ENCODE assay signal across 1 cellular context in genomic region chr5:172833691-172834569, GRCh38.
TF ChIP-seq lines count a peak whose summit lies in the region.

Gene ERGIC1 (plus strand): TSS chr5:172834251. CDS start chr5:172834414, 163 bp downstream.

TF ChIP-seq in K562, 482 proteins besides CTCF, POLR2A, EP300 and RAD21 (continued from another document and continues in another):
- TF ChIP-seq, protein P1, sequence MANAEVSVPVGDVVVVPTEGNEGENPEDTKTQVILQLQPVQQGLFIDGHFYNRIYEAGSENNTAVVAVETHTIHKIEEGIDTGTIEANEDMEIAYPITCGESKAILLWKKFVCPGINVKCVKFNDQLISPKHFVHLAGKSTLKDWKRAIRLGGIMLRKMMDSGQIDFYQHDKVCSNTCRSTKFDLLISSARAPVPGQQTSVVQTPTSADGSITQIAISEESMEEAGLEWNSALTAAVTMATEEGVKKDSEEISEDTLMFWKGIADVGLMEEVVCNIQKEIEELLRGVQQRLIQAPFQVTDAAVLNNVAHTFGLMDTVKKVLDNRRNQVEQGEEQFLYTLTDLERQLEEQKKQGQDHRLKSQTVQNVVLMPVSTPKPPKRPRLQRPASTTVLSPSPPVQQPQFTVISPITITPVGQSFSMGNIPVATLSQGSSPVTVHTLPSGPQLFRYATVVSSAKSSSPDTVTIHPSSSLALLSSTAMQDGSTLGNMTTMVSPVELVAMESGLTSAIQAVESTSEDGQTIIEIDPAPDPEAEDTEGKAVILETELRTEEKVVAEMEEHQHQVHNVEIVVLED (CRISPR knock-in tag; IDR thresholded peaks at IDR 0.05) = no peak
- TF ChIP-seq SAP30 (IDR thresholded peaks at IDR 0.05; ENCODE audit: borderline replicate concordance, insufficient read depth, low read depth, low read length, poor library complexity, severe bottlenecking) (peak; percentile 66), SMARCA4 (IDR thresholded peaks at IDR 0.05) (peak; percentile 18; the same call in 1 of the 2 replicates), ZNF175 (CRISPR knock-in tag; IDR thresholded peaks at IDR 0.05; ENCODE audit: low read depth) (no peak), PYGO2 (tag; IDR thresholded peaks at IDR 0.05) (no peak), POLR3G (IDR thresholded peaks at IDR 0.05; ENCODE audit: extremely low read depth, insufficient read length, insufficient replicate concordance) (no peak), IFI16 (CRISPR knock-in tag; IDR thresholded peaks at IDR 0.05) (no peak), ZNF316 (IDR thresholded peaks at IDR 0.05) (peak; percentile 74), TFAP4 (CRISPR knock-in tag; IDR thresholded peaks at IDR 0.05; ENCODE audit: borderline replicate concordance) (peak; percentile 56), BCL6 (CRISPR knock-in tag; IDR thresholded peaks at IDR 0.05) (no peak), TSC22D4 (tag; IDR thresholded peaks at IDR 0.05) (no peak), KHSRP (IDR thresholded peaks at IDR 0.05) (no peak), ZNF830 (CRISPR knock-in tag; IDR thresholded peaks at IDR 0.05) (no peak), GABPA (tag; conservative IDR thresholded peaks at IDR 0.05; ENCODE audit: low read depth) (peak; percentile 93), THRB (CRISPR knock-in tag; conservative IDR thresholded peaks at IDR 0.05) (no peak), KAT2B (IDR thresholded peaks at IDR 0.05; ENCODE audit: low read depth, low read length) (no peak), GATAD2B (IDR thresholded peaks at IDR 0.05; ENCODE audit: borderline replicate concordance) (peak; percentile 55; the same call in 1 of the 2 replicates), RCOR1 (IDR thresholded peaks at IDR 0.05; ENCODE audit: borderline replicate concordance in 1 of 2, low read depth in 2 of 2, low read length in 2 of 2) (peak in 1 of 2 experiments; percentile 39; a peak in 1 of 4 replicates), PHF21A (IDR thresholded peaks at IDR 0.05; ENCODE audit: borderline replicate concordance, low read depth) (0 out of 2 replicates have a peak, but pooled peaks have one; percentile 50), L3MBTL2 (IDR thresholded peaks at IDR 0.05) (0 out of 2 replicates have a peak, but pooled peaks have one; percentile 35), EP400 (IDR thresholded peaks at IDR 0.05) (peak; percentile 37; the same call in 1 of the 2 replicates), MAZ (CRISPR knock-in tag; conservative IDR thresholded peaks at IDR 0.05 in 1 of 2, IDR thresholded peaks at IDR 0.05 in 1 of 2) (peak in 1 of 2 experiments; percentile 77; a peak in 3 of 4 replicates), ZFP30 (CRISPR knock-in tag; IDR thresholded peaks at IDR 0.05; ENCODE audit: borderline replicate concordance) (no peak), KDM2B (CRISPR knock-in tag; IDR thresholded peaks at IDR 0.05) (no peak), NEUROD1 (IDR thresholded peaks at IDR 0.05; ENCODE audit: borderline replicate concordance, low read depth, low read length, partially characterized antibody) (peak; percentile 81), TOE1 (IDR thresholded peaks at IDR 0.05; ENCODE audit: borderline replicate concordance) (peak; percentile 55), TOE1 (CRISPR knock-in tag; IDR thresholded peaks at IDR 0.05; ENCODE audit: borderline replicate concordance, low read depth) (no peak), POLR2G (IDR thresholded peaks at IDR 0.05; ENCODE audit: low read depth, low read length) (peak; percentile 78), MAFK (IDR thresholded peaks at IDR 0.05; ENCODE audit: low read length) (no peak), ZBTB7A (IDR thresholded peaks at IDR 0.05; ENCODE audit: borderline replicate concordance, control insufficient read depth, low read depth, low read length) (peak; percentile 68; the same call in 1 of the 2 replicates), ZC3H11A (IDR thresholded peaks at IDR 0.05; ENCODE audit: low read depth, low read length) (no peak), ZNF511 (CRISPR knock-in tag; IDR thresholded peaks at IDR 0.05) (no peak), HDGF (IDR thresholded peaks at IDR 0.05) (no peak), PML (IDR thresholded peaks at IDR 0.05; ENCODE audit: low read length) (peak; percentile 18; the same call in 1 of the 2 replicates), CTBP1 (IDR thresholded peaks at IDR 0.05; ENCODE audit: borderline replicate concordance) (peak; percentile 30; the same call in 1 of the 2 replicates), ZNF395 (CRISPR knock-in tag; IDR thresholded peaks at IDR 0.05) (no peak), POLR2AphosphoS5 (IDR thresholded peaks at IDR 0.05; ENCODE audit: control insufficient read depth, insufficient read depth, low read depth, low read length) (peak; percentile 30; the same call in 1 of the 2 replicates), MTA3 (IDR thresholded peaks at IDR 0.05; ENCODE audit: borderline replicate concordance) (peak; percentile 32; the same call in 1 of the 2 replicates), KLF6 (CRISPR knock-in tag; IDR thresholded peaks at IDR 0.05; ENCODE audit: borderline replicate concordance) (0 out of 2 replicates have a peak, but pooled peaks have one; percentile 17), GABPB1 (CRISPR knock-in tag; IDR thresholded peaks at IDR 0.05) (peak; percentile 22; the same call in 1 of the 2 replicates), TRIM24 (IDR thresholded peaks at IDR 0.05) (0 out of 4 replicates have a peak, but pooled peaks of 1 of the 2 experiments have one; percentile 47), CCNT2 (IDR thresholded peaks at IDR 0.05; ENCODE audit: borderline replicate concordance, extremely low read depth, insufficient read length, low read depth, low read length) (peak; percentile 26)
- TF ChIP-seq, protein P2, sequence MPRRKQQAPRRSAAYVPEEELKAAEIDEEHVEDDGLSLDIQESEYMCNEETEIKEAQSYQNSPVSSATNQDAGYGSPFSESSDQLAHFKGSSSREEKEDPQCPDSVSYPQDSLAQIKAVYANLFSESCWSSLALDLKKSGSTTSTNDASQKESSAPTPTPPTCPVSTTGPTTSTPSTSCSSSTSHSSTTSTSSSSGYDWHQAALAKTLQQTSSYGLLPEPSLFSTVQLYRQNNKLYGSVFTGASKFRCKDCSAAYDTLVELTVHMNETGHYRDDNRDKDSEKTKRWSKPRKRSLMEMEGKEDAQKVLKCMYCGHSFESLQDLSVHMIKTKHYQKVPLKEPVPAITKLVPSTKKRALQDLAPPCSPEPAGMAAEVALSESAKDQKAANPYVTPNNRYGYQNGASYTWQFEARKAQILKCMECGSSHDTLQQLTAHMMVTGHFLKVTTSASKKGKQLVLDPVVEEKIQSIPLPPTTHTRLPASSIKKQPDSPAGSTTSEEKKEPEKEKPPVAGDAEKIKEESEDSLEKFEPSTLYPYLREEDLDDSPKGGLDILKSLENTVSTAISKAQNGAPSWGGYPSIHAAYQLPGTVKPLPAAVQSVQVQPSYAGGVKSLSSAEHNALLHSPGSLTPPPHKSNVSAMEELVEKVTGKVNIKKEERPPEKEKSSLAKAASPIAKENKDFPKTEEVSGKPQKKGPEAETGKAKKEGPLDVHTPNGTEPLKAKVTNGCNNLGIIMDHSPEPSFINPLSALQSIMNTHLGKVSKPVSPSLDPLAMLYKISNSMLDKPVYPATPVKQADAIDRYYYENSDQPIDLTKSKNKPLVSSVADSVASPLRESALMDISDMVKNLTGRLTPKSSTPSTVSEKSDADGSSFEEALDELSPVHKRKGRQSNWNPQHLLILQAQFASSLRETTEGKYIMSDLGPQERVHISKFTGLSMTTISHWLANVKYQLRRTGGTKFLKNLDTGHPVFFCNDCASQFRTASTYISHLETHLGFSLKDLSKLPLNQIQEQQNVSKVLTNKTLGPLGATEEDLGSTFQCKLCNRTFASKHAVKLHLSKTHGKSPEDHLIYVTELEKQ (CRISPR knock-in tag; IDR thresholded peaks at IDR 0.05) = no peak
- TF ChIP-seq, protein P3, sequence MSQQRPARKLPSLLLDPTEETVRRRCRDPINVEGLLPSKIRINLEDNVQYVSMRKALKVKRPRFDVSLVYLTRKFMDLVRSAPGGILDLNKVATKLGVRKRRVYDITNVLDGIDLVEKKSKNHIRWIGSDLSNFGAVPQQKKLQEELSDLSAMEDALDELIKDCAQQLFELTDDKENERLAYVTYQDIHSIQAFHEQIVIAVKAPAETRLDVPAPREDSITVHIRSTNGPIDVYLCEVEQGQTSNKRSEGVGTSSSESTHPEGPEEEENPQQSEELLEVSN (IDR thresholded peaks at IDR 0.05; ENCODE audit: borderline replicate concordance in 1 of 2, extremely low read depth in 1 of 2, insufficient read depth in 1 of 2, insufficient read length in 1 of 2, low read depth in 1 of 2, low read length in 1 of 2, poor library complexity in 1 of 2, severe bottlenecking in 1 of 2) = peak; percentile 18 to 70
- TF ChIP-seq, protein P4, sequence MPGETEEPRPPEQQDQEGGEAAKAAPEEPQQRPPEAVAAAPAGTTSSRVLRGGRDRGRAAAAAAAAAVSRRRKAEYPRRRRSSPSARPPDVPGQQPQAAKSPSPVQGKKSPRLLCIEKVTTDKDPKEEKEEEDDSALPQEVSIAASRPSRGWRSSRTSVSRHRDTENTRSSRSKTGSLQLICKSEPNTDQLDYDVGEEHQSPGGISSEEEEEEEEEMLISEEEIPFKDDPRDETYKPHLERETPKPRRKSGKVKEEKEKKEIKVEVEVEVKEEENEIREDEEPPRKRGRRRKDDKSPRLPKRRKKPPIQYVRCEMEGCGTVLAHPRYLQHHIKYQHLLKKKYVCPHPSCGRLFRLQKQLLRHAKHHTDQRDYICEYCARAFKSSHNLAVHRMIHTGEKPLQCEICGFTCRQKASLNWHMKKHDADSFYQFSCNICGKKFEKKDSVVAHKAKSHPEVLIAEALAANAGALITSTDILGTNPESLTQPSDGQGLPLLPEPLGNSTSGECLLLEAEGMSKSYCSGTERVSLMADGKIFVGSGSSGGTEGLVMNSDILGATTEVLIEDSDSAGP (CRISPR knock-in tag; IDR thresholded peaks at IDR 0.05) = peak; percentile 95
- TF ChIP-seq, protein P5, sequence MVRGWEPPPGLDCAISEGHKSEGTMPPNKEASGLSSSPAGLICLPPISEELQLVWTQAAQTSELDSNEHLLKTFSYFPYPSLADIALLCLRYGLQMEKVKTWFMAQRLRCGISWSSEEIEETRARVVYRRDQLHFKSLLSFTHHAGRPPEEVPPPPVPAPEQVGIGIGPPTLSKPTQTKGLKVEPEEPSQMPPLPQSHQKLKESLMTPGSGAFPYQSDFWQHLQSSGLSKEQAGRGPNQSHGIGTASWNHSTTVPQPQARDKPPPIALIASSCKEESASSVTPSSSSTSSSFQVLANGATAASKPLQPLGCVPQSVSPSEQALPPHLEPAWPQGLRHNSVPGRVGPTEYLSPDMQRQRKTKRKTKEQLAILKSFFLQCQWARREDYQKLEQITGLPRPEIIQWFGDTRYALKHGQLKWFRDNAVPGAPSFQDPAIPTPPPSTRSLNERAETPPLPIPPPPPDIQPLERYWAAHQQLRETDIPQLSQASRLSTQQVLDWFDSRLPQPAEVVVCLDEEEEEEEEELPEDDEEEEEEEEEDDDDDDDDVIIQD (CRISPR knock-in tag; IDR thresholded peaks at IDR 0.05) = no peak
- TF ChIP-seq, protein P6, sequence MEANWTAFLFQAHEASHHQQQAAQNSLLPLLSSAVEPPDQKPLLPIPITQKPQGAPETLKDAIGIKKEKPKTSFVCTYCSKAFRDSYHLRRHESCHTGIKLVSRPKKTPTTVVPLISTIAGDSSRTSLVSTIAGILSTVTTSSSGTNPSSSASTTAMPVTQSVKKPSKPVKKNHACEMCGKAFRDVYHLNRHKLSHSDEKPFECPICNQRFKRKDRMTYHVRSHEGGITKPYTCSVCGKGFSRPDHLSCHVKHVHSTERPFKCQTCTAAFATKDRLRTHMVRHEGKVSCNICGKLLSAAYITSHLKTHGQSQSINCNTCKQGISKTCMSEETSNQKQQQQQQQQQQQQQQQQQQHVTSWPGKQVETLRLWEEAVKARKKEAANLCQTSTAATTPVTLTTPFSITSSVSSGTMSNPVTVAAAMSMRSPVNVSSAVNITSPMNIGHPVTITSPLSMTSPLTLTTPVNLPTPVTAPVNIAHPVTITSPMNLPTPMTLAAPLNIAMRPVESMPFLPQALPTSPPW (CRISPR knock-in tag; IDR thresholded peaks at IDR 0.05) = peak; percentile 92
